In the genomic region with DNA sequence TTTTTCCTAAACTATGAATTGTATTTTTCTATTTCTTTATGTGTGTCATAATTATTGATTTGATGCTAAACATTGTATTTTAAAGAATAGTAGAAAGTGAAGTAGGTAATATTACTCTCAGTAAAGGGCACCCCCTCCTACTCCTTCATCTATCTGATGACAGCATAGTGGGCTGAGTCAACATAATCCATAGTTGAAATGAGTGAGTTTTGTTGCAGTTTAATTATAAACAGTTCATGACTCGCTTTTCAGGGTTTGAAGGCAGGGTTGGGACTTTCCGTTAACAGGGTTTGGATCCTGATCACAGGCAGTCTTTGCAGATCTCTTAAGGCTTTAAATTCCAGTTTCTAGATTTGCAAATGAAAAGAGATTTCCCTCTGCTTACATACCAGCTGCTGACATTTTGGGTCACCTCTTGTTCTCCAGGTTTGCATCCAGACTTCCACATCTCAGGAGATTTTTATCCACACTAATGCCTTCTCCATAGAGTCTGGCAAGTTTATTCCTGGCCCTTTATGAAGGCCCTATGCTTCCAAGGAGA, we compare ENCODE assay signal across 33 cellular contexts. TPM values are rescaled to one million over a fixed set of nuclear protein-coding genes. Genes with fewer than 3 reads are reported as not detected.
"Had no signal": no experiment of that assay in that cellular context is flagged by ENCODE, and none has a peak within 500 bp of the region (broad histone marks: within the 10 kb centered on the region; RNA-seq: fewer than 3 reads in every experiment).

No MANE protein-coding gene starts in this region.

- H3K4me3 ChIP-seq: colonic mucosa, gastroesophageal sphincter, left lung, lower lobe of right lung, skin epidermis, upper lobe of right lung had no signal

- H3K27me3 ChIP-seq: colonic mucosa, gastroesophageal sphincter, left lung, upper lobe of right lung had no signal

- H3K36me3 ChIP-seq: colonic mucosa, gastroesophageal sphincter, left lung, lower lobe of right lung, upper lobe of right lung had no signal

- H3K27ac ChIP-seq: colonic mucosa, gastroesophageal sphincter, left lung, lower lobe of right lung, skin epidermis, upper lobe of right lung had no signal

- DNase-seq: activated CD4-positive, alpha-beta T cell treated with anti-CD3 and anti-CD28 coated beads for 48 hours; activated CD4-positive, alpha-beta T cell treated with anti-CD3 and anti-CD28 coated beads, Interleukin-2, amount 50 U/mL, for 48 hours; activated CD8-positive, alpha-beta memory T cell treated with anti-CD3 and anti-CD28 coated beads for 24 hours; activated effector memory CD4-positive, alpha-beta T cell treated with Interleukin-2 at 50 U/mL for 16 hours; activated naive CD4-positive, alpha-beta T cell treated with Interleukin-2 at 50 U/mL for 16 hours; anterior cingulate cortex; colonic mucosa; effector CD8-positive, alpha-beta T cell; erythroblast; head of caudate nucleus; hippocampal formation; kidney glomerular epithelial cell; left lung; lower lobe of right lung; mesenchymal stem cell; natural killer cell; posterior cingulate gyrus; retina; stimulated activated CD4-positive, alpha-beta T cell treated with anti-CD3 and anti-CD28 coated beads, Interleukin-12 subunit alpha, Interleukin-12 subunit beta, amount 100 ng/mL, for 4 hours; stimulated activated CD4-positive, alpha-beta T cell treated with anti-CD3 and anti-CD28 coated beads, Interleukin-4, amount 100 ng/mL, for 4 hours; stimulated activated CD8-positive, alpha-beta memory T cell treated with anti-CD3 and anti-CD28 coated beads, Interleukin-4, amount 100 ng/mL, for 48 hours; stimulated activated naive CD8-positive, alpha-beta T cell treated with anti-CD3 and anti-CD28 coated beads, Interleukin-15, amount 100 ng/mL, for 72 hours; substantia nigra; T-helper 1 cell; upper lobe of right lung had no signal

- ATAC-seq: gastroesophageal sphincter; left lung; lower lobe of right lung; natural killer cell; sciatic nerve; stimulated activated memory B cell treated with anti-CD40 and anti-IgM and Interleukin-4, amounts not matched to agents 10 μg/mL and 1 μg/mL and 100 μg/mL, for 72 hours; stimulated activated naive CD8-positive, alpha-beta T cell treated with anti-CD3 and anti-CD28 coated beads, Interleukin-15, amount 100 ng/mL, for 72 hours; upper lobe of right lung had no signal

- H3K9me3 ChIP-seq: colonic mucosa, gastroesophageal sphincter, left lung, lower lobe of right lung, upper lobe of right lung had no signal

- H3K4me1 ChIP-seq: colonic mucosa, gastroesophageal sphincter, left lung, lower lobe of right lung, upper lobe of right lung had no signal

RNA-seq across cellular contexts. Expression of gene TACR3, which starts 54.0 kb away (rescaled TPM):
- total RNA-seq: colonic mucosa, dermis microvascular lymphatic vessel endothelial cell, gastroesophageal sphincter, mononuclear cell, natural killer cell, osteoblast, sciatic nerve, upper lobe of right lung had no signal
- polyA plus RNA-seq: adipose tissue had no signal
